In the genomic region with DNA sequence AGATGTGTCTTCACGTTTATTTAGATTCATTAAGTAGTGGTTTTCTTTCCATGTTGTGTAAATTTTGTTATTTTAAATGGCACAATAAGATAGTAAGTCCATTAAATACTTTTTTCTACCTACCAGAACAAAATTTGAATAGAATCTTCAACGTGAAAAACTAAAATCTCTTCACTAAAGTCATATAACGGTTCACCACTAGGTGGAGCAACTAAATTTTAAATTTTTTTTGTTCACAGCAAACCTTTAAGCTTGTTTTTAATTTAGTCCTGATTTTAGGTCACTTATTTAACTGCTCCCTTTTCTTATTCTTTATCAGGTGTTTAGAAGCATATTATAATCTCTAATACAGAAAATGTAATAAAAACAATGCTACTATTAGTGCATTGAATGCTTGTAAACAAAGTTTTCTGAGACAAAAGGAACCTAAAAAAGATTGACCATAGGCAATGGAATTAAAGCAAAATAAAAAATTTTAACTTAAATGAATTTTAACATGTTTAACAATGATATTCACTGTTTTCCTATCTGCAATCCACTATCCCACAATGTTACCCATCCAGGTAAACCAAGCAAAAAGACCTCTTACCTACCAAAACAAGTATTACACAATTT, we compare ENCODE assay signal across 8 cellular contexts. TPM values are rescaled to one million over a fixed set of nuclear protein-coding genes. Genes with fewer than 3 reads are reported as not detected.
DNase-seq lines count a peak whose midpoint lies in the region; ATAC-seq and TF ChIP-seq lines count a peak whose summit lies in the region.

No MANE protein-coding gene starts in this region.

- 11 to 13% methylated on average over 3 of the region's 3 CpGs for WGBS in lung, 2 donors

- peak; percentile 67 for DNase-seq in DMS53 (lab: John Stamatoyannopoulos, UW)
- peak; percentile 23 for DNase-seq in LoVo (ENCODE audit: low spot score)
- no peak for DNase-seq in lung (ENCODE audit: low spot score)
- DNase-seq in NCI-H1048 (lab: John Stamatoyannopoulos, UW) = no peak
- DNase-seq in left ventricle myocardium superior = no peak

- no peaks in the 10 kb centered on the region for H3K9me3 Mint-ChIP-seq in brain

- no peaks in the 10 kb centered on the region for H3K27me3 ChIP-seq in lung (ENCODE audit: control insufficient read depth, insufficient read depth)

- H3K4me3 Mint-ChIP-seq in brain = no peak overlapping the region

- H3K27ac Mint-ChIP-seq in brain = no peak overlapping the region

- no peaks in the 10 kb centered on the region for H3K36me3 Mint-ChIP-seq in brain

- no peak overlapping the region for H3K4me3 ChIP-seq in lung

- intact Hi-C loops in left ventricle myocardium superior (cut with micrococcal nuclease) = loop anchor here (10.0 kb wide), 1 partner anchor 219 kb away; no protein-coding TSS in a partner anchor

- no peaks in the 10 kb centered on the region for H3K27me3 Mint-ChIP-seq in brain

- H3K36me3 ChIP-seq in lung (ENCODE audit: control insufficient read depth in 2 of 2, insufficient read depth in 2 of 2, low read length in 2 of 2) = no peaks in the 10 kb centered on the region

- no peaks in the 10 kb centered on the region for H3K9me3 ChIP-seq in lung (ENCODE audit: control insufficient read depth in 2 of 2, insufficient read depth in 1 of 2, low read length in 1 of 2)

- no peak overlapping the region for H3K27ac ChIP-seq in lung (ENCODE audit: low read depth in 1 of 2, low read length in 1 of 2)

- no peak for ATAC-seq in lung (ENCODE audit: insufficient read depth, low FRiP score)
- ATAC-seq in GM21526 (IDR thresholded peaks at IDR 0.05; ENCODE audit: low FRiP score, unreplicated experiment) = no peak
- no peak for ATAC-seq in GM21576 (IDR thresholded peaks at IDR 0.05; ENCODE audit: unreplicated experiment)
- ATAC-seq in left ventricle myocardium superior = no peak

- TF ChIP-seq CTCF in brain (conservative IDR thresholded peaks at IDR 0.05) = peak; percentile 69 to 83
- TF ChIP-seq CTCF in lung (IDR thresholded peaks at IDR 0.05; ENCODE audit: control extremely low read depth, extremely low read depth) = peak; percentile 17

- no peaks in the 10 kb centered on the region for H3K4me1 Mint-ChIP-seq in brain

- H3K4me1 ChIP-seq in lung (ENCODE audit: control insufficient read depth in 2 of 2, insufficient read depth in 2 of 2, low read length in 2 of 2) = no peaks in the 10 kb centered on the region

RNA-seq across cellular contexts. Expression of a gene that starts 28.3 kb away (rescaled TPM):
- 5.1 TPM for polyA plus RNA-seq in brain (ENCODE audit: insufficient read depth, low read depth, low replicate concordance)
- total RNA-seq in lung = 100 to 1,000 TPM in 1 of 2 donors, 10 to 100 TPM in 1; 33.8 to 130 TPM
- polyA plus RNA-seq in lung = 10 to 100 TPM in 1 of 2 donors, 1 to 10 TPM in 1; 9.5 to 15.7 TPM
- 32.7 TPM for total RNA-seq in left ventricle myocardium superior

Comparison
In these comparisons a context has a peak if more than half of its experiments do, and no peak if none do; other contexts are left out.
1. DNase-seq: peak in DMS53 (single experiment) and LoVo (single experiment); none in lung (single experiment), NCI-H1048 (single experiment) and left ventricle myocardium superior (single experiment).